In genomic region chr6:37205189-37205996, GRCh38 we compare ENCODE assay signal across 1 cellular context.
TF ChIP-seq lines count a peak whose summit lies in the region.

No MANE protein-coding gene starts in this region.

TF ChIP-seq in IMR-90, 13 proteins besides CTCF, POLR2A, EP300 and RAD21:
- TF ChIP-seq SMC3 (IDR thresholded peaks at IDR 0.05; ENCODE audit: low read depth, low read length) = no peak
- TF ChIP-seq MXI1 (IDR thresholded peaks at IDR 0.05; ENCODE audit: borderline replicate concordance, low read depth, low read length) = no peak
- TF ChIP-seq MAZ (IDR thresholded peaks at IDR 0.05; ENCODE audit: borderline replicate concordance, low read depth, low read length) = no peak
- no peak for TF ChIP-seq CHD1 (IDR thresholded peaks at IDR 0.05; ENCODE audit: low read depth, low read length)
- TF ChIP-seq NFE2L2 (IDR thresholded peaks at IDR 0.05; ENCODE audit: low read depth, low read length) = no peak
- no peak for TF ChIP-seq MAFK (IDR thresholded peaks at IDR 0.05; ENCODE audit: low read depth, low read length)
- no peak for TF ChIP-seq BHLHE40 (IDR thresholded peaks at IDR 0.05; ENCODE audit: low read depth, low read length)
- no peak for TF ChIP-seq RFX5 (IDR thresholded peaks at IDR 0.05; ENCODE audit: low read depth, low read length)
- no peak for TF ChIP-seq RCOR1 (IDR thresholded peaks at IDR 0.05; ENCODE audit: insufficient replicate concordance, low read length)
- no peak for TF ChIP-seq USF2 (IDR thresholded peaks at IDR 0.05; ENCODE audit: low read depth, low read length)
- TF ChIP-seq ELK1 (IDR thresholded peaks at IDR 0.05; ENCODE audit: borderline replicate concordance, low read depth, low read length) = no peak
- TF ChIP-seq CEBPB (IDR thresholded peaks at IDR 0.05; ENCODE audit: low read depth, low read length) = no peak
- TF ChIP-seq FOS (IDR thresholded peaks at IDR 0.05; ENCODE audit: low read depth, low read length) = no peak
